ENCODE assay signal across 18 cellular contexts in genomic region chr22:23395476-23396361, GRCh38.
A peak's percentile ranks its signal among the peaks of the same experiment; 100 is the strongest.
DNase-seq lines count a peak whose midpoint lies in the region; ATAC-seq and TF ChIP-seq lines count a peak whose summit lies in the region.
"Had no signal": no experiment of that assay in that cellular context is flagged by ENCODE, and none has a peak within 500 bp of the region (broad histone marks: within the 10 kb centered on the region; RNA-seq: fewer than 3 reads in every experiment).

No MANE protein-coding gene starts in this region.

- H4K20me1 ChIP-seq in DND-41 (ENCODE audit: insufficient read depth, low read length) = no peaks in the 10 kb centered on the region
- H4K20me1 ChIP-seq in neural progenitor cell (ENCODE audit: low read depth) = no peaks in the 10 kb centered on the region

- H3K4me2 ChIP-seq in DND-41 (ENCODE audit: insufficient read depth, low read length) (no peak overlapping the region), neural progenitor cell (no peak overlapping the region)
- H3K4me2 ChIP-seq: KMS-11 had no signal

- no peak overlapping the region for H3K27ac Mint-ChIP-seq in WTC11
- H3K27ac Mint-ChIP-seq in neural progenitor cell = peak overlapping the region; percentile 46
- H3K27ac Mint-ChIP-seq: CD4-positive, alpha-beta memory T cell had no signal

- H2AFZ ChIP-seq in DND-41 (ENCODE audit: low read depth, low read length) (no peak overlapping the region), neural progenitor cell (replicated peaks) (no peak overlapping the region)
- H2AFZ ChIP-seq: GM23248 had no signal

- H3K36me3 Mint-ChIP-seq in WTC11 (no peaks in the 10 kb centered on the region), neural progenitor cell (no peaks in the 10 kb centered on the region)
- H3K36me3 Mint-ChIP-seq: CD4-positive, alpha-beta memory T cell had no signal

- H3K27me3 Mint-ChIP-seq in WTC11 (ENCODE audit: low read depth) (no peaks in the 10 kb centered on the region), neural progenitor cell (ENCODE audit: insufficient read depth, low read depth) (no peaks in the 10 kb centered on the region)
- H3K27me3 Mint-ChIP-seq: CD4-positive, alpha-beta memory T cell had no signal

- H3K79me2 ChIP-seq in DND-41 (ENCODE audit: insufficient read depth, low read length) (no peaks in the 10 kb centered on the region), neural progenitor cell (ENCODE audit: low read depth) (no peaks in the 10 kb centered on the region)

- DNase-seq in DND-41 (peak; percentile 24), WTC11 (ENCODE audit: low spot score) (peak; percentile 9), neural progenitor cell (ENCODE audit: low spot score) (no peak), amniotic stem cell (lab: John Stamatoyannopoulos, UW) (no peak), NCI-H510A (lab: John Stamatoyannopoulos, UW) (no peak), erythroblast (lab: John Stamatoyannopoulos, UW) (no peak)
- DNase-seq: ACHN; CD4-positive, alpha-beta memory T cell; GM23248; NCI-H1417; NCI-H2029; NCI-H510A treated with DMSO at 0.1 percent for 48 hours; SJCRH30 had no signal

- no peaks in the 10 kb centered on the region for H3F3A ChIP-seq in neural progenitor cell (ENCODE audit: low read depth)

- peak overlapping the region; percentile 86 for H3K27ac ChIP-seq in 22Rv1
- no peak overlapping the region for H3K27ac ChIP-seq in DND-41 (ENCODE audit: low read length)
- H3K27ac ChIP-seq in neural progenitor cell = no peak overlapping the region
- H3K27ac ChIP-seq: GM23248, KMS-11, SJCRH30 had no signal

- H3K4me3 Mint-ChIP-seq in WTC11 (no peak overlapping the region), neural progenitor cell (no peak overlapping the region)
- H3K4me3 Mint-ChIP-seq: CD4-positive, alpha-beta memory T cell had no signal

- H3K4me1 Mint-ChIP-seq in WTC11 (no peaks in the 10 kb centered on the region), neural progenitor cell (peaks cover 10% of the 10 kb centered on the region)
- H3K4me1 Mint-ChIP-seq: CD4-positive, alpha-beta memory T cell had no signal

- H3K9ac ChIP-seq in DND-41 (ENCODE audit: low read depth, low read length) (no peak overlapping the region), neural progenitor cell (no peak overlapping the region)
- H3K9ac ChIP-seq: GM23248, KMS-11 had no signal

- TF ChIP-seq CTCF in 22Rv1 (IDR thresholded peaks at IDR 0.05) (no peak), DND-41 (IDR thresholded peaks at IDR 0.05; ENCODE audit: borderline replicate concordance, extremely low read depth, low read length, poor library complexity, severe bottlenecking) (no peak), WTC11 (IDR thresholded peaks at IDR 0.05) (no peak), neural progenitor cell (IDR thresholded peaks at IDR 0.05) (no peak)

- CTCF ChIA-PET in WTC11 (lab: Charles Lee) = interaction anchor here (1.4 to 2.9 kb wide), 2 partner anchors 10 to 12 kb away, joined by 3 to 17 read pairs; no protein-coding TSS in a partner anchor

- no peaks in the 10 kb centered on the region for H3K9me3 ChIP-seq in DND-41 (ENCODE audit: insufficient read depth, low read length, severe bottlenecking)
- no peaks in the 10 kb centered on the region for H3K9me3 ChIP-seq in neural progenitor cell (ENCODE audit: low read depth)
- H3K9me3 ChIP-seq: SJCRH30 had no signal

- H3K4me1 ChIP-seq in DND-41 (ENCODE audit: insufficient read depth, low read length) (no peaks in the 10 kb centered on the region; the same call in 1 of the 2 replicates), neural progenitor cell (no peaks in the 10 kb centered on the region)

- H3K9me3 Mint-ChIP-seq in WTC11 (no peaks in the 10 kb centered on the region), neural progenitor cell (no peaks in the 10 kb centered on the region)
- H3K9me3 Mint-ChIP-seq: CD4-positive, alpha-beta memory T cell had no signal

- H3K4me3 ChIP-seq in DND-41 (ENCODE audit: low read depth in 1 of 2, low read length in 2 of 2) (no peak overlapping the region), neural progenitor cell (no peak overlapping the region)
- H3K4me3 ChIP-seq: GM23248, SJCRH30 had no signal

- POLR2A ChIA-PET in WTC11 (lab: Charles Lee) = no interaction called here

- H3K36me3 ChIP-seq in DND-41 (ENCODE audit: insufficient read depth, low read length) = no peaks in the 10 kb centered on the region
- no peaks in the 10 kb centered on the region for H3K36me3 ChIP-seq in neural progenitor cell
- H3K36me3 ChIP-seq: SJCRH30 had no signal

- peak; percentile 25 for ATAC-seq in DND-41 (ENCODE audit: insufficient read depth, low read depth)
- no peak for ATAC-seq in WTC11
- ATAC-seq in HG02642 (IDR thresholded peaks at IDR 0.05; ENCODE audit: poor library complexity, unreplicated experiment) = no peak
- ATAC-seq: HepG2, Panc1 had no signal

- H3K27me3 ChIP-seq in DND-41 (ENCODE audit: insufficient read depth, low read length, poor library complexity) = no peaks in the 10 kb centered on the region
- no peaks in the 10 kb centered on the region for H3K27me3 ChIP-seq in neural progenitor cell
- H3K27me3 ChIP-seq: SJCRH30 had no signal

- TF ChIP-seq POLR2A in erythroblast (IDR thresholded peaks at IDR 0.05; ENCODE audit: low read length) = no peak

TF ChIP-seq in WTC11, 78 proteins besides CTCF, POLR2A, EP300 and RAD21 (continues in another document):
- no peak for TF ChIP-seq IRF1 (CRISPR knock-in tag; IDR thresholded peaks at IDR 0.05)
- TF ChIP-seq GABPB1 (CRISPR knock-in tag; IDR thresholded peaks at IDR 0.05) = no peak
- no peak for TF ChIP-seq CREM (CRISPR knock-in tag; IDR thresholded peaks at IDR 0.05)
- no peak for TF ChIP-seq ARID4B (CRISPR knock-in tag; IDR thresholded peaks at IDR 0.05; ENCODE audit: borderline replicate concordance)
- TF ChIP-seq NR2C2 (CRISPR knock-in tag; IDR thresholded peaks at IDR 0.05) = no peak
- no peak for TF ChIP-seq ATF2 (CRISPR knock-in tag; IDR thresholded peaks at IDR 0.05; ENCODE audit: borderline replicate concordance, low read depth)
- TF ChIP-seq ZNF425 (CRISPR knock-in tag; conservative IDR thresholded peaks at IDR 0.05) = no peak

Comparison
In these comparisons a context has a peak if more than half of its experiments do, and no peak if none do; other contexts are left out.
1. DNase-seq: peak in DND-41 (single experiment) and WTC11 (single experiment); none in neural progenitor cell (single experiment), amniotic stem cell (single experiment), NCI-H510A (single experiment) and erythroblast (0 of 2).